In the genomic region with DNA sequence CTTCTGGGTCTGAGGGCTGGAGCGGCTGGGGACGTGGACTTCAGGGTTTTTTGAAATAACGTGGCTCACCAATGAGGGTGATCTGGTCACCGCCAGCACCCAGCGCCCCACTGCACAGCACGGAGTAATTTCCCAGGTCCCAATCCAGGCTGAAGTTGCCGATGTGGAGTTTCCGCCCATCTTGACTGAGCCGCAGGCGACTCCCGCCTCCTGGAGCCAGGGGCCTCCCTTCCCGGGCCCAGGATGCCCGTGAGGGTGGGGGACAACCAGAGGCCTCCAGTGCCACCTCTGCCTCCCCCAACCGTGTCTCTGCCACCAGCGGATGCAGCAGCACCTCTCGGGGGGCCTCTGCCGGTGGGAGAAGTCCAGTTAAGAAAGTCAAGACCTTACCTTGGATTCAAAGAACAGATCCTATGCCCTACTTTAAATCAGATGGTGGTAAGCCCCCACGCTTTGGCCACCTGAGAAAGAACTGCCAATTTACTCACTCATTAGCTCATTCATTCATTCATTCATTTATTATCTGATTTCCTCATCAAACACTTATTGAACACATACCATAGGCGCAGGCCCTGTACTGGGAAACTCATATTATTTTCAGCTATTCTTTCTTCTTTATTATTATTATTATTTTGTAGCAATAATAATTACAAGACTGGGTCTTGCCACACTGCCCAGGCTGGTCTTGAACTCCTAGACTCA, we compare ENCODE assay signal across 9 cellular contexts. TPM values are rescaled to one million over a fixed set of nuclear protein-coding genes. Genes with fewer than 3 reads are reported as not detected.
DNase-seq lines count a peak whose midpoint lies in the region; ATAC-seq and TF ChIP-seq lines count a peak whose summit lies in the region.
"Had no signal": no experiment of that assay in that cellular context is flagged by ENCODE, and none has a peak within 500 bp of the region (broad histone marks: within the 10 kb centered on the region; RNA-seq: fewer than 3 reads in every experiment).

No MANE protein-coding gene starts in this region.

- peak overlapping the region; percentile 88 for H3K4me2 ChIP-seq in PC-3 (ENCODE audit: low read length)

- H3K27ac Mint-ChIP-seq in activated T-cell treated with anti-CD3 and anti-CD28 coated beads, Interleukin-2, amount 50 U/mL, for 72 hours = no peak overlapping the region
- H3K27ac Mint-ChIP-seq in stimulated activated naive B cell treated with anti-CD40 and anti-IgM and Interleukin-4, amounts not matched to agents 10 μg/mL and 1 μg/mL and 100 μg/mL, for 72 hours = peak overlapping the region; percentile 84

- H3K9me3 Mint-ChIP-seq in activated T-cell treated with anti-CD3 and anti-CD28 coated beads, Interleukin-2, amount 50 U/mL, for 72 hours = no peaks in the 10 kb centered on the region
- no peaks in the 10 kb centered on the region for H3K9me3 Mint-ChIP-seq in stimulated activated naive B cell treated with anti-CD40 and anti-IgM and Interleukin-4, amounts not matched to agents 10 μg/mL and 1 μg/mL and 100 μg/mL, for 72 hours

- H3K9me3 ChIP-seq in PC-3 (ENCODE audit: low read length) (no peaks in the 10 kb centered on the region), esophagus squamous epithelium (no peaks in the 10 kb centered on the region)

- H3K36me3 ChIP-seq in PC-3 (ENCODE audit: low read depth, low read length) = no peaks in the 10 kb centered on the region
- H3K36me3 ChIP-seq in esophagus squamous epithelium = peaks cover 0 to 51% (median 0%) of the 10 kb centered on the region in 3 donors

- TF ChIP-seq POLR2A in esophagus squamous epithelium (IDR thresholded peaks at IDR 0.05) = no peak

- no peak for DNase-seq in activated T-cell treated with anti-CD3 and anti-CD28 coated beads, Interleukin-2, amount 50 U/mL, for 72 hours
- no peak for DNase-seq in activated T-cell treated with anti-CD3 and anti-CD28 coated beads, Interleukin-2, amount 50 U/mL, for 48 hours
- DNase-seq in PC-3 = no peak
- DNase-seq in esophagus squamous epithelium (lab: John Stamatoyannopoulos, UW) = no peak
- DNase-seq in stimulated activated naive B cell treated with anti-CD40 and anti-IgM and Interleukin-4, amounts not matched to agents 10 μg/mL and 1 μg/mL and 100 μg/mL, for 72 hours = no peak
- no peak for DNase-seq in kidney glomerular epithelial cell (lab: John Stamatoyannopoulos, UW)
- no peak for DNase-seq in NCI-H82 treated with DMSO at 0.1 percent for 48 hours (lab: John Stamatoyannopoulos, UW; ENCODE audit: unreplicated experiment)

- POLR2A ChIA-PET in PC-3 (lab: Charles Lee; ENCODE audit: unreplicated experiment) = interaction anchor here (0.5 kb wide), 1 partner anchor 20 kb away, joined by 16 read pairs; no protein-coding TSS in a partner anchor

- no peaks in the 10 kb centered on the region for H4K20me1 ChIP-seq in PC-3 (ENCODE audit: low read length)

- peaks cover 6% of the 10 kb centered on the region for H3K27me3 Mint-ChIP-seq in activated T-cell treated with anti-CD3 and anti-CD28 coated beads, Interleukin-2, amount 50 U/mL, for 72 hours (ENCODE audit: low read depth)
- H3K27me3 Mint-ChIP-seq in stimulated activated naive B cell treated with anti-CD40 and anti-IgM and Interleukin-4, amounts not matched to agents 10 μg/mL and 1 μg/mL and 100 μg/mL, for 72 hours = peaks cover 17 to 18% of the 10 kb centered on the region in 2 donors

- H2AFZ ChIP-seq in PC-3 (ENCODE audit: low read length) = peak overlapping the region; percentile 95

- H3K4me3 ChIP-seq in PC-3 (ENCODE audit: low read length) (peak overlapping the region; percentile 72; the same call in 1 of the 2 replicates), esophagus squamous epithelium (peak overlapping the region in 3 of 4 donors; percentile 62 to 85 (median 64))

- no peaks in the 10 kb centered on the region for H3F3A ChIP-seq in PC-3 (ENCODE audit: low read length, unreplicated experiment)

- no peak for ATAC-seq in activated T-cell treated with anti-CD3 and anti-CD28 coated beads, Interleukin-2, amount 50 U/mL, for 72 hours (replicated peaks in 1 of 2)
- ATAC-seq in PC-3 (no peak), GM19023 (IDR thresholded peaks at IDR 0.05; ENCODE audit: unreplicated experiment) (no peak)
- no peak for ATAC-seq in stimulated activated naive B cell treated with anti-CD40 and anti-IgM and Interleukin-4, amounts not matched to agents 10 μg/mL and 1 μg/mL and 100 μg/mL, for 72 hours (replicated peaks)

- H3K4me1 ChIP-seq in PC-3 (ENCODE audit: insufficient read depth, low read length) (peaks cover 16% of the 10 kb centered on the region; the same call in 1 of the 2 replicates), esophagus squamous epithelium (peaks cover 11 to 51% (median 12%) of the 10 kb centered on the region in 3 donors)

- H3K79me2 ChIP-seq in PC-3 (ENCODE audit: low read length) = no peaks in the 10 kb centered on the region

- no peaks in the 10 kb centered on the region for H3K27me3 ChIP-seq in PC-3 (ENCODE audit: low read length)
- H3K27me3 ChIP-seq in esophagus squamous epithelium = no peaks in the 10 kb centered on the region

- peak overlapping the region; percentile 34; the same call in 1 of the 2 replicates for H3K9ac ChIP-seq in PC-3 (ENCODE audit: low read length)

- no peaks in the 10 kb centered on the region for H3K36me3 Mint-ChIP-seq in activated T-cell treated with anti-CD3 and anti-CD28 coated beads, Interleukin-2, amount 50 U/mL, for 72 hours (ENCODE audit: insufficient read depth in 2 of 2)
- H3K36me3 Mint-ChIP-seq in stimulated activated naive B cell treated with anti-CD40 and anti-IgM and Interleukin-4, amounts not matched to agents 10 μg/mL and 1 μg/mL and 100 μg/mL, for 72 hours = peaks cover 2 to 10% of the 10 kb centered on the region in 2 donors

- peaks cover 12% of the 10 kb centered on the region for H3K4me1 Mint-ChIP-seq in activated T-cell treated with anti-CD3 and anti-CD28 coated beads, Interleukin-2, amount 50 U/mL, for 72 hours (ENCODE audit: low read depth)
- H3K4me1 Mint-ChIP-seq in stimulated activated naive B cell treated with anti-CD40 and anti-IgM and Interleukin-4, amounts not matched to agents 10 μg/mL and 1 μg/mL and 100 μg/mL, for 72 hours = peaks cover 25 to 38% of the 10 kb centered on the region in 2 donors

- CTCF ChIA-PET in PC-3 (lab: Charles Lee) = no interaction called here

- H3K4me3 Mint-ChIP-seq in activated T-cell treated with anti-CD3 and anti-CD28 coated beads, Interleukin-2, amount 50 U/mL, for 72 hours = peak overlapping the region; percentile 88 to 94
- peak overlapping the region; percentile 91 to 94 for H3K4me3 Mint-ChIP-seq in stimulated activated naive B cell treated with anti-CD40 and anti-IgM and Interleukin-4, amounts not matched to agents 10 μg/mL and 1 μg/mL and 100 μg/mL, for 72 hours

- H3K27ac ChIP-seq in PC-3 (ENCODE audit: low read length) (no peak overlapping the region), esophagus squamous epithelium (no peak overlapping the region)

- 64 to 85% methylated on average over 5 to 6 of the region's 19 CpGs for WGBS in esophagus squamous epithelium, 2 donors

- TSS peak; percentile 44 for BruUV-seq in PC-3 (replicated peaks; lab: Mats Ljungman, UMichigan)

- TF ChIP-seq CTCF in PC-3 (conservative IDR thresholded peaks at IDR 0.05; ENCODE audit: low read depth, low read length) (no peak), esophagus squamous epithelium (IDR thresholded peaks at IDR 0.05) (no peak)

- no peaks in the 10 kb centered on the region for H3K9me2 ChIP-seq in PC-3 (replicated peaks; ENCODE audit: low read length)

- intact Hi-C loops in PC-3 (cut with micrococcal nuclease) = loop anchor here (5.0 kb wide), 1 partner anchor 179 kb away; no protein-coding TSS in a partner anchor
- intact Hi-C loops in esophagus squamous epithelium (cut with DNase I) = loop anchor here (10.0 kb wide), 2 partner anchors 67 to 97 kb away; no protein-coding TSS in a partner anchor

RNA-seq across cellular contexts. Expression of gene VSIG10L, which starts 3.9 kb away (rescaled TPM):
- total RNA-seq in activated T-cell treated with anti-CD3 and anti-CD28 coated beads, Interleukin-2, amount 50 U/mL, for 72 hours = 1 to 10 TPM; 6.4 to 7.6 TPM
- total RNA-seq in PC-3 (2014; rRNA removed) (3.1 and 3.5 TPM in 2 replicates), esophagus squamous epithelium (100 to 1,000 TPM in 1 of 4 donors, 10 to 100 TPM in 3; 36.4 to 201 (median 50.6) TPM)

RNA-seq across cellular contexts. Expression of gene IGLON5, which starts 26.6 kb away (rescaled TPM):
- total RNA-seq in activated T-cell treated with anti-CD3 and anti-CD28 coated beads, Interleukin-2, amount 50 U/mL, for 72 hours = 1 to 10 TPM in 1 of 2 donors, under 1 TPM in 1; 0.67 to 1.1 TPM
- total RNA-seq in PC-3 (2014; rRNA removed) = not detected in 2 replicates
- total RNA-seq in esophagus squamous epithelium = not detected
- total RNA-seq: skeletal muscle tissue had no signal

RNA-seq across cellular contexts. Expression of gene ETFB, which starts 28.2 kb away (rescaled TPM):
- 100 to 1,000 TPM; 156 to 160 TPM for total RNA-seq in activated T-cell treated with anti-CD3 and anti-CD28 coated beads, Interleukin-2, amount 50 U/mL, for 72 hours
- total RNA-seq in PC-3 (2014; rRNA removed) (249 and 320 TPM in 2 replicates), esophagus squamous epithelium (100 to 1,000 TPM; 104 to 215 (median 157) TPM)

RNA-seq across cellular contexts. Expression of gene CLDND2, which starts 30.8 kb away (rescaled TPM):
- total RNA-seq in activated T-cell treated with anti-CD3 and anti-CD28 coated beads, Interleukin-2, amount 50 U/mL, for 72 hours = 10 to 100 TPM; 14.0 to 14.9 TPM
- 0.95 TPM in 1 of 2 replicates, not detected in the other for total RNA-seq in PC-3 (2014; rRNA removed)
- not detected for total RNA-seq in esophagus squamous epithelium
- total RNA-seq: skeletal muscle tissue had no signal

RNA-seq across cellular contexts. Expression of gene NKG7, which starts 34.4 kb away (rescaled TPM):
- total RNA-seq in activated T-cell treated with anti-CD3 and anti-CD28 coated beads, Interleukin-2, amount 50 U/mL, for 72 hours = 100 to 1,000 TPM; 190 to 261 TPM
- total RNA-seq in PC-3 (2014; rRNA removed) = not detected in 2 replicates
- total RNA-seq in esophagus squamous epithelium = 1 to 10 TPM in 2 of 4 donors, under 1 TPM in 1, not detected in 1; 0.50 to 2.5 (median 2.2) TPM
- total RNA-seq: skeletal muscle tissue had no signal
